In genomic region chr16:28845173-28846079, GRCh38 we compare ENCODE assay signal across 8 cellular contexts. TPM values are rescaled to one million over a fixed set of nuclear protein-coding genes. Genes with fewer than 3 reads are reported as not detected.
DNase-seq lines count a peak whose midpoint lies in the region; ATAC-seq and TF ChIP-seq lines count a peak whose summit lies in the region.

No MANE protein-coding gene starts in this region.

- peak; percentile 2 for ATAC-seq in HG03342 (IDR thresholded peaks at IDR 0.05; ENCODE audit: unreplicated experiment)
- no peak for ATAC-seq in natural killer cell
- no peak for ATAC-seq in HG03139 (IDR thresholded peaks at IDR 0.05; ENCODE audit: unreplicated experiment)
- ATAC-seq in GM21529 (IDR thresholded peaks at IDR 0.05; ENCODE audit: unreplicated experiment), result no peak

- peak overlapping the region; percentile 81 for H3K4me3 ChIP-seq in GM12875 (ENCODE audit: low read depth, low read length)

- peaks cover 23% of the 10 kb centered on the region for H3K4me1 Mint-ChIP-seq in T-helper 1 cell treated with Interleukin-12 subunit alpha and Interleukin-12 subunit beta and Interleukin-4 antibody, amounts not matched to agents 30 μg/mL and 1 μg/mL, for 36 hours (ENCODE audit: low read depth)
- H3K4me1 Mint-ChIP-seq in endothelial cell (ENCODE audit: unreplicated experiment), result peaks cover 11% of the 10 kb centered on the region
- peaks cover 25 to 32% of the 10 kb centered on the region in 2 donors for H3K4me1 Mint-ChIP-seq in natural killer cell

- H3K27me3 Mint-ChIP-seq in T-helper 1 cell treated with Interleukin-12 subunit alpha and Interleukin-12 subunit beta and Interleukin-4 antibody, amounts not matched to agents 30 μg/mL and 1 μg/mL, for 36 hours (ENCODE audit: low read depth), result no peaks in the 10 kb centered on the region
- peaks cover 6% of the 10 kb centered on the region for H3K27me3 Mint-ChIP-seq in endothelial cell (ENCODE audit: unreplicated experiment)
- H3K27me3 Mint-ChIP-seq in natural killer cell (ENCODE audit: low read depth in 2 of 2), result no peaks in the 10 kb centered on the region

- no peak for DNase-seq in endothelial cell (ENCODE audit: low spot score)
- DNase-seq in natural killer cell, result no peak
- DNase-seq in AG20443 (ENCODE audit: low spot score), result no peak

- peak overlapping the region; percentile 94 for H3K27ac Mint-ChIP-seq in T-helper 1 cell treated with Interleukin-12 subunit alpha and Interleukin-12 subunit beta and Interleukin-4 antibody, amounts not matched to agents 30 μg/mL and 1 μg/mL, for 36 hours
- H3K27ac Mint-ChIP-seq in endothelial cell (ENCODE audit: unreplicated experiment), result peak overlapping the region; percentile 75
- H3K27ac Mint-ChIP-seq in natural killer cell, result peak overlapping the region; percentile 95 to 99

- intact Hi-C loops in natural killer cell (cut with micrococcal nuclease), result loop anchor here (1.0 to 2.0 kb wide), 3 partner anchors 17 to 79 kb away; partner anchors contain the start of genes RABEP2 and SH2B1

- peaks cover 25% of the 10 kb centered on the region for H3K36me3 Mint-ChIP-seq in T-helper 1 cell treated with Interleukin-12 subunit alpha and Interleukin-12 subunit beta and Interleukin-4 antibody, amounts not matched to agents 30 μg/mL and 1 μg/mL, for 36 hours (ENCODE audit: low read depth)
- H3K36me3 Mint-ChIP-seq in endothelial cell (ENCODE audit: low read depth, unreplicated experiment) (peaks cover 21% of the 10 kb centered on the region), natural killer cell (no peaks in the 10 kb centered on the region)

- H3K9me3 Mint-ChIP-seq in T-helper 1 cell treated with Interleukin-12 subunit alpha and Interleukin-12 subunit beta and Interleukin-4 antibody, amounts not matched to agents 30 μg/mL and 1 μg/mL, for 36 hours, result no peaks in the 10 kb centered on the region
- H3K9me3 Mint-ChIP-seq in endothelial cell (ENCODE audit: unreplicated experiment), result no peaks in the 10 kb centered on the region
- H3K9me3 Mint-ChIP-seq in natural killer cell, result no peaks in the 10 kb centered on the region

- TF ChIP-seq CTCF in GM12875 (IDR thresholded peaks at IDR 0.05; ENCODE audit: borderline replicate concordance, insufficient read depth, low read depth, low read length) (no peak), endothelial cell (IDR thresholded peaks at IDR 0.05; ENCODE audit: unreplicated experiment) (no peak), natural killer cell (IDR thresholded peaks at IDR 0.05) (no peak)

- H3K4me3 Mint-ChIP-seq in T-helper 1 cell treated with Interleukin-12 subunit alpha and Interleukin-12 subunit beta and Interleukin-4 antibody, amounts not matched to agents 30 μg/mL and 1 μg/mL, for 36 hours, result peak overlapping the region; percentile 95
- H3K4me3 Mint-ChIP-seq in endothelial cell (ENCODE audit: unreplicated experiment) (peak overlapping the region; percentile 96), natural killer cell (peak overlapping the region; percentile 97)

RNA-seq across cellular contexts. Expression of gene TUFM, which starts 0.7 kb away (rescaled TPM):
- 173 TPM for total RNA-seq in endothelial cell (ENCODE audit: unreplicated experiment)
- total RNA-seq in natural killer cell, result 100 to 1,000 TPM; 108 to 128 (median 118) TPM

RNA-seq across cellular contexts. Expression of gene SH2B1, which starts 18.2 kb away (rescaled TPM):
- total RNA-seq in endothelial cell (ENCODE audit: unreplicated experiment), result 46.9 TPM
- 100 to 1,000 TPM in 1 of 3 donors, 10 to 100 TPM in 2; 85.4 to 110 (median 91.5) TPM for total RNA-seq in natural killer cell

RNA-seq across cellular contexts. Expression of gene ATXN2L, which starts 22.6 kb away (rescaled TPM):
- 184 TPM for total RNA-seq in endothelial cell (ENCODE audit: unreplicated experiment)
- 100 to 1,000 TPM; 350 to 451 (median 416) TPM for total RNA-seq in natural killer cell

RNA-seq across cellular contexts. Expression of gene ATP2A1, which starts 32.9 kb away (rescaled TPM):
- total RNA-seq in endothelial cell (ENCODE audit: unreplicated experiment) (1.9 TPM), natural killer cell (1 to 10 TPM in 2 of 3 donors, under 1 TPM in 1; 0.75 to 2.5 (median 1.3) TPM)
